In the genomic region with DNA sequence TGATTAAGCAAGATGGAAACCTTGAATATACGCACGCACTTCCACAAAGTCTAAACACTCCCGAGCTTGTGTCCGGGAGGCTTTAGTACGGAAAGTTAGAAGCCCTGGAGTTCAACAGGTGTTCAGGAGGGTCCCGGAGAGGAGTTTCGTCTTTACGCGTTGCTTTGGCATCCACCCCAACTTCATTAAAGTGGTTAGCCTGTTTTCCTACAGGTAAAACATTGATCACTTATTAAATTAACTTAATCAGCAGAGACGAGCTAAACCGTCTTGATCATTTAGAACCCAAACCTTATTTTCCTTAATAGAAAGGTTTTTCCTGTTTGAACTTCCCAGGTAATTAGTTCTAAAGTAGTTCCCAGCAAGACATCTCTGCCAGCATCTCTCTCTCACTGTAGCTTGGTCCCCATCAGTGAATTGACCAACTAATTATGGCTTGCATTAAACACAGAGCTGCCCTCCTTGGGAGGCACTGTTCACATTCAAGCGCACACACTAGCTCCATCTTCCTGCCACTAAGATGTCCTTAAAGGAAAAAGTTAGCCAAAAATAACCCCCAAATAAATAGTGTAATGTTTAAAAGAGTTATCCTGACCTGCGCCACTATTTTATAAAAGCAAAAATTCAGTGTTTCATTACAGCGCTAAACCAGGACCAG, we compare ENCODE assay signal across 9 cellular contexts. TPM values are rescaled to one million over a fixed set of nuclear protein-coding genes. Genes with fewer than 3 reads are reported as not detected.
DNase-seq lines count a peak whose midpoint lies in the region; ATAC-seq and TF ChIP-seq lines count a peak whose summit lies in the region.
"Had no signal": no experiment of that assay in that cellular context is flagged by ENCODE, and none has a peak within 500 bp of the region (broad histone marks: within the 10 kb centered on the region; RNA-seq: fewer than 3 reads in every experiment).

No MANE protein-coding gene starts in this region.

- H3K9me3 Mint-ChIP-seq in activated CD4-positive, alpha-beta memory T cell treated with anti-CD3 and anti-CD28 coated beads for 36 hours = no peaks in the 10 kb centered on the region

- no peaks in the 10 kb centered on the region for H3K79me2 ChIP-seq in OCI-LY7 (ENCODE audit: insufficient read depth, low read depth, low read length)

- in situ Hi-C loops in GM13977 (cut with MboI; ENCODE audit: low pct_unique_long_range_greater_than_20kb, low sequenced_read_pairs, unreplicated experiment) = no loop called here

- H3K4me1 ChIP-seq in OCI-LY7 (ENCODE audit: insufficient read depth, low read length, poor library complexity, severe bottlenecking) = no peaks in the 10 kb centered on the region

- DNase-seq in GM13977 (ENCODE audit: low spot score) = peak; percentile 25
- DNase-seq in activated CD4-positive, alpha-beta memory T cell treated with anti-CD3 and anti-CD28 coated beads for 36 hours = no peak
- peak; percentile 36 for DNase-seq in fibroblast of the aortic adventitia (ENCODE audit: low read depth)
- no peak for DNase-seq in retinal pigment epithelial cell (ENCODE audit: low read depth)
- DNase-seq in activated gamma-delta T cell treated with Interleukin-2 at 50 U/mL for 16 hours = no peak
- DNase-seq in NCI-H345 (lab: John Stamatoyannopoulos, UW) = no peak
- no peak for DNase-seq in OCI-LY7 (ENCODE audit: low spot score)
- DNase-seq: NK-92 treated with Interleukin-12 subunit alpha and Interleukin-12 subunit beta, amount 100 ng/mL, for 24 hours had no signal

- no peak for ATAC-seq in GM18861 (IDR thresholded peaks at IDR 0.05; ENCODE audit: unreplicated experiment)

- no peaks in the 10 kb centered on the region for H3K9me2 ChIP-seq in OCI-LY7 (ENCODE audit: insufficient read depth, low read length)

- no peak overlapping the region for H3K27ac ChIP-seq in OCI-LY7 (ENCODE audit: low read depth, low read length, poor library complexity, severe bottlenecking)

- no TSS peak for BruUV-seq in OCI-LY7 (replicated peaks; lab: Mats Ljungman, UMichigan)

- no peaks in the 10 kb centered on the region for H3K9me3 ChIP-seq in OCI-LY7 (ENCODE audit: low read length)

- H3K36me3 Mint-ChIP-seq in activated CD4-positive, alpha-beta memory T cell treated with anti-CD3 and anti-CD28 coated beads for 36 hours = no peaks in the 10 kb centered on the region

- H3K27ac Mint-ChIP-seq in activated CD4-positive, alpha-beta memory T cell treated with anti-CD3 and anti-CD28 coated beads for 36 hours = no peak overlapping the region

- POLR2A ChIA-PET in activated CD4-positive, alpha-beta memory T cell treated with anti-CD3 and anti-CD28 coated beads for 36 hours (lab: Charles Lee) = no interaction called here
- POLR2A ChIA-PET in OCI-LY7 (lab: Charles Lee) = no interaction called here

- H3K4me3 Mint-ChIP-seq in activated CD4-positive, alpha-beta memory T cell treated with anti-CD3 and anti-CD28 coated beads for 36 hours = peak overlapping the region; percentile 44

- no peak overlapping the region for H2AFZ ChIP-seq in OCI-LY7 (ENCODE audit: low read length)

- H3K27me3 Mint-ChIP-seq in activated CD4-positive, alpha-beta memory T cell treated with anti-CD3 and anti-CD28 coated beads for 36 hours = peaks cover 38% of the 10 kb centered on the region

- H3K4me1 Mint-ChIP-seq in activated CD4-positive, alpha-beta memory T cell treated with anti-CD3 and anti-CD28 coated beads for 36 hours (ENCODE audit: low read depth) = peaks cover 4% of the 10 kb centered on the region

- H4K20me1 ChIP-seq in OCI-LY7 (ENCODE audit: insufficient read depth, low read length) = no peaks in the 10 kb centered on the region

- TF ChIP-seq CTCF in GM13977 (IDR thresholded peaks at IDR 0.05; ENCODE audit: extremely low read depth, insufficient read depth, missing control alignments) = no peak
- TF ChIP-seq CTCF in fibroblast of the aortic adventitia (IDR thresholded peaks at IDR 0.05; ENCODE audit: insufficient read depth, low read length) = peak; percentile 6
- no peak for TF ChIP-seq CTCF in retinal pigment epithelial cell (conservative IDR thresholded peaks at IDR 0.05; ENCODE audit: low read depth, low read length)
- no peak for TF ChIP-seq CTCF in OCI-LY7 (conservative IDR thresholded peaks at IDR 0.05; ENCODE audit: low read length)

- intact Hi-C loops in activated CD4-positive, alpha-beta memory T cell treated with anti-CD3 and anti-CD28 coated beads for 36 hours (cut with micrococcal nuclease) = no loop called here
- intact Hi-C loops in OCI-LY7 (cut with micrococcal nuclease; ENCODE audit: unreplicated experiment) = no loop called here

- CTCF ChIA-PET in activated CD4-positive, alpha-beta memory T cell treated with anti-CD3 and anti-CD28 coated beads for 36 hours (lab: Charles Lee) = no interaction called here
- CTCF ChIA-PET in OCI-LY7 (lab: Charles Lee; ENCODE audit: unreplicated experiment) = no interaction called here

- no peak overlapping the region for H3K4me2 ChIP-seq in OCI-LY7 (ENCODE audit: low read length)

- peak overlapping the region; percentile 86 for H3K4me3 ChIP-seq in fibroblast of the aortic adventitia (ENCODE audit: low read depth, low read length)
- H3K4me3 ChIP-seq in retinal pigment epithelial cell (ENCODE audit: low read length) = peak overlapping the region; percentile 84
- H3K4me3 ChIP-seq in OCI-LY7 (ENCODE audit: low read depth, low read length, poor library complexity, severe bottlenecking) = no peak overlapping the region

- H3K36me3 ChIP-seq in OCI-LY7 (ENCODE audit: insufficient read depth, low read length) = no peaks in the 10 kb centered on the region

RNA-seq across cellular contexts. Expression of a gene that starts 1.4 kb away (rescaled TPM):
- total RNA-seq in activated CD4-positive, alpha-beta memory T cell treated with anti-CD3 and anti-CD28 coated beads for 36 hours = 1 to 10 TPM; 1.4 to 2.3 TPM
- total RNA-seq in fibroblast of the aortic adventitia (ENCODE audit: low replicate concordance) = 5.4 and 24.3 TPM in 2 replicates
- not detected in 2 replicates for total RNA-seq in OCI-LY7 (2014; rRNA removed; shearing (Covaris generic))
- total RNA-seq in OCI-LY7 (2022) = not detected in 2 replicates

Comparison
In these comparisons a context has a peak if more than half of its experiments do, and no peak if none do; other contexts are left out.
1. DNase-seq: peak in GM13977 (single experiment) and fibroblast of the aortic adventitia (single experiment); none in activated CD4-positive, alpha-beta memory T cell treated with anti-CD3 and anti-CD28 coated beads for 36 hours (single experiment), retinal pigment epithelial cell (single experiment), activated gamma-delta T cell treated with Interleukin-2 at 50 U/mL for 16 hours (single experiment), NCI-H345 (single experiment) and OCI-LY7 (single experiment).